In genomic region chr4:155878611-155879010, GRCh38 we compare ENCODE assay signal across 31 cellular contexts. TPM values are rescaled to one million over a fixed set of nuclear protein-coding genes. Genes with fewer than 3 reads are reported as not detected.
"Had no signal": no experiment of that assay in that cellular context is flagged by ENCODE, and none has a peak within 500 bp of the region (broad histone marks: within the 10 kb centered on the region; RNA-seq: fewer than 3 reads in every experiment).

No MANE protein-coding gene starts in this region.

- H3K27ac Mint-ChIP-seq: activated CD8-positive, alpha-beta memory T cell treated with anti-CD3 and anti-CD28 coated beads, Interleukin-2, amount 10 ng/mL, durations not matched to agents 7 days and 5 days; activated naive CD4-positive, alpha-beta T cell treated with anti-CD3 and anti-CD28 coated beads for 36 hours; activated naive CD8-positive, alpha-beta T cell; activated T-cell treated with anti-CD3 and anti-CD28 coated beads, Interleukin-2, amount 50 U/mL, for 24 hours; activated T-helper 17 cell treated with anti-CD3 and anti-CD28 coated beads, Interleukin-2, amount 50 U/mL, for 72 hours; T-helper 1 cell treated with Interleukin-12 subunit alpha and Interleukin-12 subunit beta and Interleukin-4 antibody, amounts not matched to agents 30 μg/mL and 1 μg/mL, for 36 hours; WTC11 had no signal

- H3K9me3 Mint-ChIP-seq: activated naive CD4-positive, alpha-beta T cell treated with anti-CD3 and anti-CD28 coated beads for 36 hours; T-helper 1 cell treated with Interleukin-12 subunit alpha and Interleukin-12 subunit beta and Interleukin-4 antibody, amounts not matched to agents 30 μg/mL and 1 μg/mL, for 36 hours had no signal

- H3K4me3 Mint-ChIP-seq: activated CD8-positive, alpha-beta memory T cell treated with anti-CD3 and anti-CD28 coated beads, Interleukin-2, amount 10 ng/mL, durations not matched to agents 7 days and 5 days; activated naive CD4-positive, alpha-beta T cell treated with anti-CD3 and anti-CD28 coated beads for 36 hours; activated naive CD8-positive, alpha-beta T cell; activated T-cell treated with anti-CD3 and anti-CD28 coated beads, Interleukin-2, amount 50 U/mL, for 24 hours; activated T-helper 17 cell treated with anti-CD3 and anti-CD28 coated beads, Interleukin-2, amount 50 U/mL, for 72 hours; T-helper 1 cell treated with Interleukin-12 subunit alpha and Interleukin-12 subunit beta and Interleukin-4 antibody, amounts not matched to agents 30 μg/mL and 1 μg/mL, for 36 hours; WTC11 had no signal

- DNase-seq: activated CD4-positive, alpha-beta T cell treated with anti-CD3 and anti-CD28 coated beads, Interleukin-2, amount 50 U/mL, for 1 hour; activated CD4-positive, CD25-positive, alpha-beta regulatory T cell treated with anti-CD3 and anti-CD28 coated beads, Interleukin-2, amount 50 U/mL, for 72 hours; activated CD8-positive, alpha-beta memory T cell treated with anti-CD3 and anti-CD28 coated beads, Interleukin-2, amount 10 ng/mL, durations not matched to agents 7 days and 5 days; activated gamma-delta T cell; activated naive CD4-positive, alpha-beta T cell treated with anti-CD3 and anti-CD28 coated beads for 36 hours; activated T-cell treated with anti-CD3 and anti-CD28 coated beads, Interleukin-2, amount 50 U/mL, for 24 hours; adrenal gland; aorta; caudate nucleus; colonic mucosa; NCI-H1092; NCI-H1417; NCI-H1694; NCI-H2029; NCI-H2107; NCI-H2171 treated with DMSO at 0.1 percent for 48 hours; NCI-H226; NCI-H526; NK-92 treated with Interleukin-12 subunit alpha and Interleukin-12 subunit beta, amount 100 ng/mL, for 24 hours; Peyer's patch; SHP77; T-helper 9 cell had no signal

- ATAC-seq: activated CD8-positive, alpha-beta memory T cell treated with anti-CD3 and anti-CD28 coated beads, Interleukin-2, amount 10 ng/mL, durations not matched to agents 7 days and 5 days; activated T-helper 17 cell treated with anti-CD3 and anti-CD28 coated beads, Interleukin-2, amount 50 U/mL, for 72 hours had no signal

- H3K4me1 Mint-ChIP-seq: activated CD8-positive, alpha-beta memory T cell treated with anti-CD3 and anti-CD28 coated beads, Interleukin-2, amount 10 ng/mL, durations not matched to agents 7 days and 5 days; activated T-helper 17 cell treated with anti-CD3 and anti-CD28 coated beads, Interleukin-2, amount 50 U/mL, for 72 hours had no signal

- H3K27me3 Mint-ChIP-seq: activated CD8-positive, alpha-beta memory T cell treated with anti-CD3 and anti-CD28 coated beads, Interleukin-2, amount 10 ng/mL, durations not matched to agents 7 days and 5 days; activated naive CD8-positive, alpha-beta T cell; activated T-cell treated with anti-CD3 and anti-CD28 coated beads, Interleukin-2, amount 50 U/mL, for 24 hours; activated T-helper 17 cell treated with anti-CD3 and anti-CD28 coated beads, Interleukin-2, amount 50 U/mL, for 72 hours had no signal

- H3K36me3 Mint-ChIP-seq: activated CD8-positive, alpha-beta memory T cell treated with anti-CD3 and anti-CD28 coated beads, Interleukin-2, amount 10 ng/mL, durations not matched to agents 7 days and 5 days; activated naive CD8-positive, alpha-beta T cell had no signal

RNA-seq across cellular contexts. Expression of gene ASIC5, which starts 12.5 kb away (rescaled TPM):
- total RNA-seq: activated CD8-positive, alpha-beta memory T cell treated with anti-CD3 and anti-CD28 coated beads, Interleukin-2, amount 10 ng/mL, durations not matched to agents 7 days and 5 days; activated naive CD4-positive, alpha-beta T cell treated with anti-CD3 and anti-CD28 coated beads for 36 hours; activated T-helper 17 cell treated with anti-CD3 and anti-CD28 coated beads, Interleukin-2, amount 50 U/mL, for 72 hours; adrenal gland; aorta; breast epithelium; cerebellum; MCF 10A; NCI-H460; Peyer's patch; SJSA1; WTC11 had no signal

RNA-seq across cellular contexts. Expression of gene TDO2, which starts 24.9 kb away (rescaled TPM):
- total RNA-seq: activated CD8-positive, alpha-beta memory T cell treated with anti-CD3 and anti-CD28 coated beads, Interleukin-2, amount 10 ng/mL, durations not matched to agents 7 days and 5 days; activated naive CD4-positive, alpha-beta T cell treated with anti-CD3 and anti-CD28 coated beads for 36 hours; activated T-helper 17 cell treated with anti-CD3 and anti-CD28 coated beads, Interleukin-2, amount 50 U/mL, for 72 hours; breast epithelium; cerebellum; MCF 10A had no signal
